In the genomic region with DNA sequence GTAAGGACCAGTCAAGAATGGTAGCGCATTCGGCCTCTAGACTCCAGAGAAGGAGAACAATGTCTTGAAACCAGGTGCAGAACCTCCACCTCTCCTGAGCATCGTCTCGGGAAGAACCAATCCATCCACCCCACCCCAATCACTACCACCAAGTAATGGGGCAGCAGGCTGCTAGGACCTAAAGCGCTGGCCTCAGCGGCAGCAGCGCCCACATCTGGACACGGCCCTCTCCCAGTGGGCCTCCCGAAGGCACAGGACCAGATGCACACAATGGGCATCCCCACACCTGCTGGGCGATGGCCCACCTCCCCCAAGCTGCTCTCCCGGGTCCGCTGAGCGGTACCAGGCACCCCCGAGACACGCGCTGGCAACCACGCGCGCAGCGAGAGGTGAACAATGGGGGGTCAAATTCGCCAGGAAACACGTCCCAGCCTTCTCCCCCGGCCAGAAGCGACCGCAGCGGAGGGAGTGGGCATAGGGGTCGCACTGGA, we compare ENCODE assay signal across 8 cellular contexts. TPM values are rescaled to one million over a fixed set of nuclear protein-coding genes. Genes with fewer than 3 reads are reported as not detected.
DNase-seq lines count a peak whose midpoint lies in the region; ATAC-seq and TF ChIP-seq lines count a peak whose summit lies in the region.

No MANE protein-coding gene starts in this region.

- peaks cover 0 to 21% (median 4%) of the 10 kb centered on the region in 3 donors for H3K4me1 Mint-ChIP-seq in naive B cell

- H3K36me3 Mint-ChIP-seq in naive B cell: peaks cover 9% of the 10 kb centered on the region in 2 donors

- peaks cover 0 to 4% (median 0%) of the 10 kb centered on the region in 7 donors for H3K9me3 Mint-ChIP-seq in naive B cell

- DNase-seq in GM20000 (ENCODE audit: low spot score) (peak; percentile 20), SJCRH30 (no peak), fibroblast of peridontal ligament (ENCODE audit: extremely low read depth) (peak; percentile 18), naive B cell (no peak), NCI-H510A (lab: John Stamatoyannopoulos, UW) (no peak), NCI-H526 treated with DMSO at 0.1 percent for 48 hours (lab: John Stamatoyannopoulos, UW) (no peak)

- no peaks in the 10 kb centered on the region; the same call in 1 of the 2 replicates for H3K4me1 ChIP-seq in SJCRH30

- H3K4me3 Mint-ChIP-seq in naive B cell: peak overlapping the region in 7 of 8 donors; percentile 9 to 85 (median 33)

- no peak for TF ChIP-seq CTCF in GM20000 (IDR thresholded peaks at IDR 0.05; ENCODE audit: extremely low read depth, missing control alignments)

- H3K27ac Mint-ChIP-seq in naive B cell: peak overlapping the region in 1 of 6 donors; percentile 39

- H3K27me3 Mint-ChIP-seq in naive B cell: peaks cover 43 to 63% (median 45%) of the 10 kb centered on the region in 3 donors

- peak overlapping the region; percentile 55 for H3K4me3 ChIP-seq in SJCRH30

- no peaks in the 10 kb centered on the region for H3K36me3 ChIP-seq in SJCRH30

- ATAC-seq in naive B cell (ENCODE audit: low read depth in 2 of 2) (no peak), GM21526 (IDR thresholded peaks at IDR 0.05; ENCODE audit: low FRiP score, unreplicated experiment) (no peak), HG02852 (IDR thresholded peaks at IDR 0.05; ENCODE audit: unreplicated experiment) (no peak)

- no peaks in the 10 kb centered on the region; the same call in 1 of the 2 replicates for H3K27me3 ChIP-seq in SJCRH30

- no peaks in the 10 kb centered on the region for H3K9me3 ChIP-seq in SJCRH30 (replicated peaks)

- H3K27ac ChIP-seq in SJCRH30: no peak overlapping the region

RNA-seq across cellular contexts. Expression of a gene that starts 0.6 kb away (rescaled TPM):
- 0.38 and 0.43 TPM in 2 replicates for total RNA-seq in SJCRH30 (2014; rRNA removed; shearing (Covaris generic))
- polyA plus RNA-seq in naive B cell (ENCODE audit: low read depth in 6 of 6): not detected

Comparison
In these comparisons a context has a peak if more than half of its experiments do, and no peak if none do; other contexts are left out.
1. DNase-seq: peak in GM20000 (single experiment) and fibroblast of peridontal ligament (single experiment); none in SJCRH30 (0 of 2), naive B cell (single experiment), NCI-H510A (single experiment) and NCI-H526 treated with DMSO at 0.1 percent for 48 hours (single experiment).